Comparison of ENCODE assay signal across 12 cellular contexts in genomic region chr2:101558740-101559508, GRCh38.
DNase-seq lines count a peak whose midpoint lies in the region; ATAC-seq and TF ChIP-seq lines count a peak whose summit lies in the region.
"Had no signal": no experiment of that assay in that cellular context is flagged by ENCODE, and none has a peak within 500 bp of the region (broad histone marks: within the 10 kb centered on the region; RNA-seq: fewer than 3 reads in every experiment).

No MANE protein-coding gene starts in this region.

- H3K36me3 Mint-ChIP-seq in naive thymus-derived CD8-positive, alpha-beta T cell: peaks cover 0 to 10% (median 6%) of the 10 kb centered on the region in 3 donors

- peak overlapping the region in 1 of 10 donors; percentile 14 for H3K4me3 Mint-ChIP-seq in naive thymus-derived CD8-positive, alpha-beta T cell

- POLR2A ChIA-PET in naive thymus-derived CD8-positive, alpha-beta T cell (lab: Charles Lee): no interaction called here

- H3K4me3 ChIP-seq in brain microvascular endothelial cell (ENCODE audit: low read depth, low read length): no peak overlapping the region
- no peak overlapping the region for H3K4me3 ChIP-seq in cardiac muscle cell
- H3K4me3 ChIP-seq: BLaER1 treated with 17β-estradiol and CSF1 and Interleukin-3, amounts not matched to agents 10 nM and 100 nM; SJCRH30 had no signal

- H3K4me1 ChIP-seq in cardiac muscle cell (ENCODE audit: low read depth): peaks cover 9% of the 10 kb centered on the region

- DNase-seq in EH (ENCODE audit: low read depth) (peak; percentile 76), brain microvascular endothelial cell (peak; percentile 22), cardiac muscle cell (ENCODE audit: low read depth in 1 of 2, low spot score in 1 of 2) (peak; percentile 55 to 75), putamen (ENCODE audit: low spot score) (peak; percentile 24), glomerular visceral epithelial cell (ENCODE audit: extremely low spot score) (no peak), NAMALWA (ENCODE audit: low spot score) (no peak)
- no peak for DNase-seq in naive thymus-derived CD8-positive, alpha-beta T cell
- DNase-seq: activated CD4-positive, alpha-beta T cell treated with anti-CD3 and anti-CD28 coated beads, Interleukin-2, amount 50 U/mL, for 48 hours had no signal

- H3K27ac Mint-ChIP-seq in naive thymus-derived CD8-positive, alpha-beta T cell: peak overlapping the region in 4 of 10 donors; percentile 11 to 49 (median 29)

- no peak for TF ChIP-seq CTCF in brain microvascular endothelial cell (IDR thresholded peaks at IDR 0.05; ENCODE audit: low read depth, low read length, missing control alignments)
- no peak for TF ChIP-seq CTCF in cardiac muscle cell (IDR thresholded peaks at IDR 0.05; ENCODE audit: low read depth, low read length)

- peaks cover 0 to 26% (median 14%) of the 10 kb centered on the region in 9 donors for H3K9me3 Mint-ChIP-seq in naive thymus-derived CD8-positive, alpha-beta T cell

- H3K9me3 ChIP-seq in cardiac muscle cell (ENCODE audit: low read depth): no peaks in the 10 kb centered on the region
- H3K9me3 ChIP-seq: neutrophil, SJCRH30 had no signal

- peak overlapping the region; percentile 38 for H3K27ac ChIP-seq in brain microvascular endothelial cell
- H3K27ac ChIP-seq in cardiac muscle cell: peak overlapping the region; percentile 34
- H3K27ac ChIP-seq: BLaER1 treated with 17β-estradiol and CSF1 and Interleukin-3, amounts not matched to agents 10 nM and 100 nM; neutrophil; SJCRH30 had no signal

- no peak for ATAC-seq in naive thymus-derived CD8-positive, alpha-beta T cell
- ATAC-seq in GM18861 (IDR thresholded peaks at IDR 0.05; ENCODE audit: unreplicated experiment): no peak

- H3K27me3 ChIP-seq in brain microvascular endothelial cell (replicated peaks): no peaks in the 10 kb centered on the region
- no peaks in the 10 kb centered on the region for H3K27me3 ChIP-seq in cardiac muscle cell
- H3K27me3 ChIP-seq: BLaER1 treated with 17β-estradiol and CSF1 and Interleukin-3, amounts not matched to agents 10 nM and 100 nM; neutrophil; SJCRH30 had no signal

- in situ Hi-C loops in brain microvascular endothelial cell (cut with HindIII; ENCODE audit: low pct_ligation_motif_present, low sequenced_read_pairs): no loop called here

- H3K4me1 Mint-ChIP-seq in naive thymus-derived CD8-positive, alpha-beta T cell: peaks cover 21 to 38% (median 33%) of the 10 kb centered on the region in 4 donors

- H3K27me3 Mint-ChIP-seq in naive thymus-derived CD8-positive, alpha-beta T cell: no peaks in the 10 kb centered on the region

- H3K36me3 ChIP-seq in brain microvascular endothelial cell (replicated peaks): no peaks in the 10 kb centered on the region
- no peaks in the 10 kb centered on the region for H3K36me3 ChIP-seq in cardiac muscle cell
- H3K36me3 ChIP-seq: neutrophil, SJCRH30 had no signal

Comparison
In these comparisons a context has a peak if more than half of its experiments do, and no peak if none do; other contexts are left out.
1. DNase-seq: peak in EH (single experiment), brain microvascular endothelial cell (single experiment), cardiac muscle cell (2 of 2) and putamen (single experiment); none in naive thymus-derived CD8-positive, alpha-beta T cell (0 of 10), glomerular visceral epithelial cell (single experiment) and NAMALWA (single experiment).